Comparison of ENCODE assay signal across 11 cellular contexts in genomic region chr1:151370211-151370911, GRCh38. TPM values are rescaled to one million over a fixed set of nuclear protein-coding genes. Genes with fewer than 3 reads are reported as not detected.
A peak's percentile ranks its signal among the peaks of the same experiment; 100 is the strongest.
DNase-seq lines count a peak whose midpoint lies in the region; ATAC-seq and TF ChIP-seq lines count a peak whose summit lies in the region.
"Had no signal": no experiment of that assay in that cellular context is flagged by ENCODE, and none has a peak within 500 bp of the region (broad histone marks: within the 10 kb centered on the region; RNA-seq: fewer than 3 reads in every experiment).

No MANE protein-coding gene starts in this region.

- no peak for ATAC-seq in HG02852 (IDR thresholded peaks at IDR 0.05; ENCODE audit: unreplicated experiment)
- no peak for ATAC-seq in GM19397 (IDR thresholded peaks at IDR 0.05; ENCODE audit: unreplicated experiment)
- ATAC-seq in HG03139 (IDR thresholded peaks at IDR 0.05; ENCODE audit: unreplicated experiment), result no peak
- ATAC-seq in GM18861 (IDR thresholded peaks at IDR 0.05; ENCODE audit: unreplicated experiment), result no peak
- ATAC-seq: CD8-positive, alpha-beta T cell; naive thymus-derived CD8-positive, alpha-beta T cell had no signal

- H3K27ac ChIP-seq in A673 (ENCODE audit: low read depth, low read length, poor library complexity, severe bottlenecking), result peak overlapping the region; percentile 22
- no peak overlapping the region for H3K27ac ChIP-seq in duodenal mucosa (ENCODE audit: low read depth, low read length)

- no peak for TF ChIP-seq POLR2A in NB4 (IDR thresholded peaks at IDR 0.05; ENCODE audit: extremely low read depth, insufficient read length)

- H3K36me3 Mint-ChIP-seq in nephron progenitor cell (ENCODE audit: low read depth), result peaks cover 30% of the 10 kb centered on the region
- H3K36me3 Mint-ChIP-seq: CD8-positive, alpha-beta T cell; naive thymus-derived CD8-positive, alpha-beta T cell had no signal

- H3K27ac Mint-ChIP-seq in nephron progenitor cell, result no peak overlapping the region
- H3K27ac Mint-ChIP-seq: CD8-positive, alpha-beta T cell had no signal

- POLR2A ChIA-PET in A673 (lab: Charles Lee; ENCODE audit: low non-redundant PET), result no interaction called here

- H3K4me1 Mint-ChIP-seq in nephron progenitor cell, result peaks cover 52% of the 10 kb centered on the region

- intact Hi-C loops in A673 (cut with micrococcal nuclease; ENCODE audit: unreplicated experiment), result no loop called here

- peak; percentile 34 for DNase-seq in A673 (ENCODE audit: low spot score)
- DNase-seq in NB4 (ENCODE audit: low read depth), result peak; percentile 97
- DNase-seq in nephron progenitor cell, result no peak
- DNase-seq: CD8-positive, alpha-beta T cell; naive thymus-derived CD8-positive, alpha-beta T cell; NCI-H1436 had no signal

- TF ChIP-seq CTCF in A673 (conservative IDR thresholded peaks at IDR 0.05; ENCODE audit: low read depth, low read length) (no peak), NB4 (IDR thresholded peaks at IDR 0.05; ENCODE audit: low read depth, low read length) (no peak), nephron progenitor cell (IDR thresholded peaks at IDR 0.05) (no peak)

- H3K36me3 ChIP-seq in A673 (ENCODE audit: insufficient read depth, low read length, poor library complexity, severe bottlenecking) (no peaks in the 10 kb centered on the region), duodenal mucosa (ENCODE audit: control insufficient read depth in 1 of 2, insufficient read depth in 2 of 2, low read length in 2 of 2) (peaks cover 23 to 35% of the 10 kb centered on the region in 2 donors)

- peak overlapping the region; percentile 86 for H3K4me3 Mint-ChIP-seq in nephron progenitor cell
- H3K4me3 Mint-ChIP-seq: CD8-positive, alpha-beta T cell; naive thymus-derived CD8-positive, alpha-beta T cell had no signal

- no peaks in the 10 kb centered on the region for H3K9me3 Mint-ChIP-seq in nephron progenitor cell
- H3K9me3 Mint-ChIP-seq: CD8-positive, alpha-beta T cell; naive thymus-derived CD8-positive, alpha-beta T cell had no signal

- peak overlapping the region; percentile 54 to 68 for H3K9ac ChIP-seq in duodenal mucosa (ENCODE audit: low read depth in 1 of 2, low read length in 2 of 2)

- BruUV-seq in A673 (replicated peaks; lab: Mats Ljungman, UMichigan), result no TSS peak

- no peaks in the 10 kb centered on the region for H3K27me3 Mint-ChIP-seq in nephron progenitor cell (ENCODE audit: low read depth, poor library complexity)

- CTCF ChIA-PET in A673 (lab: Charles Lee), result no interaction called here

- H3K4me1 ChIP-seq in A673 (ENCODE audit: insufficient read depth, low read length, poor library complexity, severe bottlenecking), result peaks cover 30% of the 10 kb centered on the region
- peaks cover 39 to 53% of the 10 kb centered on the region in 2 donors for H3K4me1 ChIP-seq in duodenal mucosa (ENCODE audit: control insufficient read depth in 1 of 2, insufficient read depth in 2 of 2, low read length in 2 of 2)

- H3K4me3 ChIP-seq in A673 (ENCODE audit: low read depth, low read length, poor library complexity, severe bottlenecking) (no peak overlapping the region), NB4 (ENCODE audit: low read depth, low read length) (no peak overlapping the region), duodenal mucosa (ENCODE audit: low read depth in 1 of 2, low read length in 2 of 2) (peak overlapping the region; percentile 0 to 82)

- H3K9me3 ChIP-seq in A673 (ENCODE audit: low read depth, low read length, poor library complexity, severe bottlenecking) (no peaks in the 10 kb centered on the region), duodenal mucosa (ENCODE audit: control insufficient read depth in 1 of 2, low read length in 2 of 2) (no peaks in the 10 kb centered on the region)

- H3K27me3 ChIP-seq in A673 (replicated peaks; ENCODE audit: insufficient read depth, low read depth, low read length, poor library complexity), result no peaks in the 10 kb centered on the region
- no peaks in the 10 kb centered on the region for H3K27me3 ChIP-seq in duodenal mucosa (ENCODE audit: control insufficient read depth in 1 of 2, insufficient read depth in 2 of 2, low read length in 2 of 2)

RNA-seq across cellular contexts. Expression of gene SELENBP1, which starts 2.1 kb away (rescaled TPM):
- total RNA-seq in A673 (2021), result 0.50 TPM in 1 of 2 replicates, not detected in the other
- total RNA-seq: CD8-positive, alpha-beta T cell; naive thymus-derived CD8-positive, alpha-beta T cell had no signal

RNA-seq across cellular contexts. Expression of gene RFX5, which starts 23.3 kb away (rescaled TPM):
- 49.0 and 51.8 TPM in 2 replicates for total RNA-seq in A673 (2021)

RNA-seq across cellular contexts. Expression of gene PSMB4, which starts 29.0 kb away (rescaled TPM):
- total RNA-seq in A673 (2021), result 553 and 565 TPM in 2 replicates

RNA-seq across cellular contexts. Expression of gene PI4KB, which starts 43.1 kb away (rescaled TPM):
- total RNA-seq in A673 (2021), result 62.1 and 62.8 TPM in 2 replicates

Comparison
In these comparisons a context has a peak if more than half of its experiments do, and no peak if none do; other contexts are left out.
1. H3K4me3 ChIP-seq: peak in duodenal mucosa (2 of 2); none in A673 (single experiment) and NB4 (single experiment).